8 cellular contexts compared by ENCODE assay signal in the genomic region with DNA sequence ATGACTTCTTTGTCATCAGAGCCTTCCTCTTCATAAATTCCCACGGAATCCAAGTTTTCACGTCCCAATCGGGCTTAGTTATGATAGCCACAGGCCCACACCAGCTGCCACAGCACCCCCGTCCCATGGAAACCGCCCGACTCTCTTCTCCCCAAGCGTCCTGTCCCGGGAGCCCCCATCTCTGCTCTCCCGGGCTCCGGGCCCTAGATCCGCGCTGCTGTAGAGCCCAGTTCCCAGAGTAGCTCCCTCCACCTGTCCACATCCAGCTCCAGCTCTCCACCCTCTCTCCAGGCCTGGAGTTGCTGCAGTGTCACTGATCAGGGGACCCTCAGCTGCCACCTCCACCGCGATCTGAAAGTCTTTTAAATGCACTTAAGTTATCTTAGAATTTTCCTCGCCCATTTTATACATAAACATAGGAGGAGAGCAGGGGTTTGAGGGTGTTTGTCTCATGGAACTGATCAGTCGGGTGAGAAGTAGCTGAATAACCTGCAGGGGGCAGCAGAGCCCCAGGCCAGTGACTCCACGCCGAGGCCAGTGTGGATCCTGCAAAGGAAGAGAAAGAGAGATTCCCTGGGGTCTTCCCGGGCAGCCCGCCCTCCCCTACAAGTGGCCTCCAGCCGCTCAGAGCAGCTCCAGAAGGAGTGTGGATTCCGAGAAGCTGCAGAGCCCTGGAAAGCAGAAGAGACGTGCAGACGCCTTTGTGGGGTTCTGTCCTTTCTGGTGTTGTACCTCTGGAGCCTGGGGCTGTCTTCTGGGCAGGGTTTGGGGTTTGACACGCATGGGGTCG. TPM values are rescaled to one million over a fixed set of nuclear protein-coding genes. Genes with fewer than 3 reads are reported as not detected.
DNase-seq lines count a peak whose midpoint lies in the region; ATAC-seq, FAIRE-seq and TF ChIP-seq lines count a peak whose summit lies in the region.

No MANE protein-coding gene starts in this region.

- intact Hi-C loops in CD4-positive, alpha-beta T cell (cut with DNase I, micrococcal nuclease), result loop anchor here (1.0 to 10.0 kb wide), 7 partner anchors 25 to 178 kb away; partner anchors contain the start of gene ZNF878 (in 1 of the 2)

- POLR2A ChIA-PET in CD4-positive, alpha-beta T cell (lab: Charles Lee), result interaction anchor here (1.0 to 2.8 kb wide), 6 partner anchors 10 to 176 kb away, joined by 3 to 61 read pairs (median 5); partner anchors contain the start of genes ZNF20, ZNF491 and ZNF700

- peak; percentile 39 for ATAC-seq in CD4-positive, alpha-beta T cell (ENCODE audit: poor library complexity)
- ATAC-seq in HG03565 (IDR thresholded peaks at IDR 0.05; ENCODE audit: unreplicated experiment) (peak; percentile 42), HG03469 (IDR thresholded peaks at IDR 0.05; ENCODE audit: unreplicated experiment) (no peak)
- ATAC-seq in stimulated activated naive CD8-positive, alpha-beta T cell treated with anti-CD3 and anti-CD28 coated beads, Interleukin-15, Interleukin-2, amounts not matched to agents 100 U/mL and 50 U/mL, for 24 hours, result peak; percentile 42

- FAIRE-seq in RCC 7860 (lab: Jason Lieb, UNC), result no peak

- peak; percentile 82 for TF ChIP-seq CTCF in CD4-positive, alpha-beta T cell (IDR thresholded peaks at IDR 0.05)
- TF ChIP-seq CTCF in fibroblast of villous mesenchyme (IDR thresholded peaks at IDR 0.05; ENCODE audit: insufficient read depth, low read depth, low read length) (peak; percentile 73), neural crest cell (conservative IDR thresholded peaks at IDR 0.05) (peak; percentile 75)

- H3K4me3 ChIP-seq in fibroblast of villous mesenchyme (ENCODE audit: low read depth, low read length), result no peak overlapping the region

- no peaks in the 10 kb centered on the region for H3K27me3 ChIP-seq in CD4-positive, alpha-beta T cell (ENCODE audit: control insufficient read depth, insufficient read depth, low read length)

- H3K36me3 Mint-ChIP-seq in CD4-positive, alpha-beta T cell (ENCODE audit: low read depth), result peaks cover 21% of the 10 kb centered on the region
- peaks cover 8% of the 10 kb centered on the region for H3K36me3 Mint-ChIP-seq in neural crest cell (ENCODE audit: low read depth)

- H3K27ac Mint-ChIP-seq in CD4-positive, alpha-beta T cell, result peak overlapping the region; percentile 88
- peak overlapping the region; percentile 1 for H3K27ac Mint-ChIP-seq in neural crest cell (ENCODE audit: unreplicated experiment)

- H3K4me3 Mint-ChIP-seq in CD4-positive, alpha-beta T cell, result peak overlapping the region; percentile 95
- peak overlapping the region; percentile 92 for H3K4me3 Mint-ChIP-seq in neural crest cell

- H3K4me1 Mint-ChIP-seq in CD4-positive, alpha-beta T cell (ENCODE audit: low read depth), result peaks cover 27% of the 10 kb centered on the region
- H3K4me1 Mint-ChIP-seq in neural crest cell, result peaks cover 19% of the 10 kb centered on the region

- peak overlapping the region; percentile 71 for H3K27ac ChIP-seq in CD4-positive, alpha-beta T cell (ENCODE audit: low read depth, low read length)

- no peaks in the 10 kb centered on the region for H3K9me3 Mint-ChIP-seq in CD4-positive, alpha-beta T cell
- no peaks in the 10 kb centered on the region for H3K9me3 Mint-ChIP-seq in neural crest cell

- DNase-seq in CD4-positive, alpha-beta T cell, result peak; percentile 57 to 78 (median 64)
- DNase-seq in RCC 7860 (ENCODE audit: low spot score), result peak; percentile 30
- peak; percentile 47 to 54 for DNase-seq in activated T-helper 1 cell treated with anti-CD3 and anti-CD28 coated beads, Interleukin-2, amount 50 U/mL, for 16 hours (ENCODE audit: low read depth in 1 of 2, low spot score in 1 of 2)
- peak; percentile 55 for DNase-seq in fibroblast of villous mesenchyme (ENCODE audit: low read depth)
- peak; percentile 77 for DNase-seq in neural crest cell (ENCODE audit: low read depth, low spot score)
- peak; percentile 80 for DNase-seq in stimulated activated naive CD8-positive, alpha-beta T cell treated with anti-CD3 and anti-CD28 coated beads, Interleukin-15, Interleukin-2, amounts not matched to agents 100 U/mL and 50 U/mL, for 24 hours

- no peaks in the 10 kb centered on the region for H3K9me3 ChIP-seq in CD4-positive, alpha-beta T cell (ENCODE audit: control insufficient read depth, low read length)

- CTCF ChIA-PET in CD4-positive, alpha-beta T cell (lab: Charles Lee), result interaction anchor here (0.5 to 4.1 kb wide), 15 partner anchors 12 to 1230 kb away, joined by 3 to 69 read pairs (median 4); partner anchors contain the start of genes ZNF20 and ZNF878

- H3K27me3 Mint-ChIP-seq in CD4-positive, alpha-beta T cell, result no peaks in the 10 kb centered on the region
- no peaks in the 10 kb centered on the region for H3K27me3 Mint-ChIP-seq in neural crest cell (ENCODE audit: low read depth)

RNA-seq across cellular contexts. Expression of gene ZNF763, which starts 1.1 kb away (rescaled TPM):
- total RNA-seq in CD4-positive, alpha-beta T cell, result 1 to 10 TPM; 2.5 to 2.9 TPM
- 0.32 and 0.86 TPM in 2 replicates for total RNA-seq in fibroblast of villous mesenchyme
- total RNA-seq in neural crest cell, result 2.9 and 4.5 TPM in 2 replicates

RNA-seq across cellular contexts. Expression of gene ZNF700, which starts 38.9 kb away (rescaled TPM):
- 10 to 100 TPM; 13.2 to 14.5 TPM for total RNA-seq in CD4-positive, alpha-beta T cell
- total RNA-seq in fibroblast of villous mesenchyme, result 6.9 and 7.7 TPM in 2 replicates
- total RNA-seq in neural crest cell, result 12.5 and 12.8 TPM in 2 replicates

Comparison
In these comparisons a context has a peak if more than half of its experiments do, and no peak if none do; other contexts are left out.
1. DNase-seq: peak in every context shown above with its lines; median percentile 80 in stimulated activated naive CD8-positive, alpha-beta T cell treated with anti-CD3 and anti-CD28 coated beads, Interleukin-15, Interleukin-2, amounts not matched to agents 100 U/mL and 50 U/mL, for 24 hours; 77 in neural crest cell; 64 in CD4-positive, alpha-beta T cell; 55 in fibroblast of villous mesenchyme; 50 in activated T-helper 1 cell treated with anti-CD3 and anti-CD28 coated beads, Interleukin-2, amount 50 U/mL, for 16 hours; 30 in RCC 7860.